ENCODE assay signal across 8 cellular contexts in the genomic region with DNA sequence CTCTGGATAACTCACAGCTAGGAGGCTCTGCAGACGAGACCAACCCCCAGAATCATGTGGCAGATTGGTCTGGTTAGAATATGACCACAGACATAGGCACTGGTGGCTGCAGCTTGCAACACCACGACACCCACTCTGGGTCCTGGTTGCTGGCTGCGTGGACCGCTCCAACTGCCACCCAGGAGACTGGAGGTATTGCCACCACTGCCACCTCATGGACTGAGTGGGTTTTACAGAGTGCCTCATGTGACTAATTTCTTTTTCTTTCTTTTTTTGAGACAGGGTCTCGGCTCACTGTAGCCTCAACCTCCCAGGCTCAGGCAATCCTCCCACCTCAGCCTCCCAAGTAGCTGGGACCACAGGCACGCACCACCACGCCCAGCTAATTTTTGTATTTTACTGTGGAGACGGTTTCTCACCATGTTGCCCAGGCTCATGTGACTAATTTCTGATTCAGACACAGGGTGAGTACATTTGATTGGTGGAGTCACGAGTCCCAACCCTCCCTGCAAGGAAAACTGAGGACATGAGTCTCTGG. TPM values are rescaled to one million over a fixed set of nuclear protein-coding genes. Genes with fewer than 3 reads are reported as not detected.
A peak's percentile ranks its signal among the peaks of the same experiment; 100 is the strongest.
DNase-seq lines count a peak whose midpoint lies in the region; ATAC-seq lines count a peak whose summit lies in the region.

No MANE protein-coding gene starts in this region.

- H3K36me3 Mint-ChIP-seq in activated naive CD8-positive, alpha-beta T cell treated with anti-CD3 and anti-CD28 coated beads, Interleukin-2, amount 50 U/mL, for 24 hours (ENCODE audit: low read depth) = no peaks in the 10 kb centered on the region

- no peak overlapping the region for H3K4me3 Mint-ChIP-seq in activated naive CD8-positive, alpha-beta T cell treated with anti-CD3 and anti-CD28 coated beads, Interleukin-2, amount 50 U/mL, for 24 hours

- intact Hi-C loops in left cardiac atrium (cut with DNase I) = loop anchor here (2.0 to 10.0 kb wide), 2 partner anchors 66 kb away; no protein-coding TSS in a partner anchor
- intact Hi-C loops in sciatic nerve (cut with DNase I) = no loop called here

- H3K9me3 Mint-ChIP-seq in activated naive CD8-positive, alpha-beta T cell treated with anti-CD3 and anti-CD28 coated beads, Interleukin-2, amount 50 U/mL, for 24 hours = no peaks in the 10 kb centered on the region

- ATAC-seq in activated naive CD8-positive, alpha-beta T cell treated with anti-CD3 and anti-CD28 coated beads, Interleukin-2, amount 50 U/mL, for 24 hours = peak; percentile 40
- ATAC-seq in left cardiac atrium (peak; percentile 51 to 81), sciatic nerve (peak; percentile 71)

- H3K27me3 Mint-ChIP-seq in activated naive CD8-positive, alpha-beta T cell treated with anti-CD3 and anti-CD28 coated beads, Interleukin-2, amount 50 U/mL, for 24 hours = no peaks in the 10 kb centered on the region

- DNase-seq in NCI-H510A treated with DMSO at 0.1 percent for 48 hours (lab: John Stamatoyannopoulos, UW) (peak; percentile 9), NCI-H510A (lab: John Stamatoyannopoulos, UW) (no peak), HuH-7.5 (ENCODE audit: low spot score) (peak; percentile 40), SW480 (ENCODE audit: low spot score) (peak; percentile 64), left cardiac atrium (peak; percentile 78), sciatic nerve (ENCODE audit: low spot score) (peak; percentile 70), NCI-H2107 treated with DMSO at 0.1 percent for 48 hours (lab: John Stamatoyannopoulos, UW; ENCODE audit: unreplicated experiment) (no peak)
- DNase-seq in activated naive CD8-positive, alpha-beta T cell treated with anti-CD3 and anti-CD28 coated beads, Interleukin-2, amount 50 U/mL, for 24 hours = peak; percentile 66

- peaks cover 34% of the 10 kb centered on the region for H3K4me1 Mint-ChIP-seq in activated naive CD8-positive, alpha-beta T cell treated with anti-CD3 and anti-CD28 coated beads, Interleukin-2, amount 50 U/mL, for 24 hours

- no peak overlapping the region for H3K27ac Mint-ChIP-seq in activated naive CD8-positive, alpha-beta T cell treated with anti-CD3 and anti-CD28 coated beads, Interleukin-2, amount 50 U/mL, for 24 hours

RNA-seq across cellular contexts. Expression of gene NT5DC4, which starts 29.9 kb away (rescaled TPM):
- total RNA-seq in left cardiac atrium (not detected), sciatic nerve (not detected)

RNA-seq across cellular contexts. Expression of gene SLC20A1, which starts 45.2 kb away (rescaled TPM):
- total RNA-seq in left cardiac atrium (10 to 100 TPM; 15.1 to 38.1 TPM), sciatic nerve (51.1 TPM)

Comparison
In these comparisons a context has a peak if more than half of its experiments do, and no peak if none do; other contexts are left out.
1. DNase-seq: peak in NCI-H510A treated with DMSO at 0.1 percent for 48 hours (single experiment), HuH-7.5 (single experiment), SW480 (single experiment), activated naive CD8-positive, alpha-beta T cell treated with anti-CD3 and anti-CD28 coated beads, Interleukin-2, amount 50 U/mL, for 24 hours (single experiment), left cardiac atrium (single experiment) and sciatic nerve (single experiment); none in NCI-H510A (single experiment) and NCI-H2107 treated with DMSO at 0.1 percent for 48 hours (single experiment).
2. Peak in every context shown above with its lines, with median percentiles within 50 percentile points of each other: ATAC-seq.